Comparison of ENCODE assay signal across 16 cellular contexts in the genomic region with DNA sequence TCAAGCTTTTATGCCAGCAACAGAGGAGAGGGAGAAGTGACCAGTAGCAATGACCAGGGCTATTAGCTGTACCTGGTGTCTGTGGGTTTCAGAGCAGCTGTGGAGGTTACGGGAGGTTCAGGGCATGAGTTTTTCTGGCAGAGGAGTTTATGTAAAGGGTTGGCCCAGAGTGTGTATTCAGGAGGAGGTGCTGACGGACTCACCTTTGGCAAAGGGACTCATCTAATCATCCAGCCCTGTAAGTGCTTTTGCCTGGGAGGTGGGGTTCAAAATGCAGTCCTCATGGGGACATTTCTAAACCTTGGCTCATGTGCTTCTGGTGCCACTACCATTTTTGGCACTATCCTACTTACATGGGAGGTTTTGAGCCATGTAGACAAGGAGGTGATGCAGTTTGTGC.
DNase-seq lines count a peak whose midpoint lies in the region; ATAC-seq and TF ChIP-seq lines count a peak whose summit lies in the region.
"Had no signal": no experiment of that assay in that cellular context is flagged by ENCODE, and none has a peak within 500 bp of the region (broad histone marks: within the 10 kb centered on the region; RNA-seq: fewer than 3 reads in every experiment).

No MANE protein-coding gene starts in this region.

- no peak overlapping the region for H4K5ac ChIP-seq in mesendoderm (ENCODE audit: low read length)

- H3K36me3 Mint-ChIP-seq in activated CD8-positive, alpha-beta T cell treated with anti-CD3 and anti-CD28 coated beads for 36 hours (ENCODE audit: low read depth), result peaks cover 96% of the 10 kb centered on the region

- H3K4me1 ChIP-seq in left ventricle myocardium inferior (peaks cover 78% of the 10 kb centered on the region), mesendoderm (ENCODE audit: control insufficient read depth, low read depth, low read length) (no peaks in the 10 kb centered on the region), mucosa of descending colon (ENCODE audit: low read depth) (no peaks in the 10 kb centered on the region)

- TF ChIP-seq CTCF in activated CD8-positive, alpha-beta T cell treated with anti-CD3 and anti-CD28 coated beads for 36 hours (IDR thresholded peaks at IDR 0.05), result no peak
- no peak for TF ChIP-seq CTCF in left ventricle myocardium inferior (IDR thresholded peaks at IDR 0.05; ENCODE audit: borderline replicate concordance)
- no peak for TF ChIP-seq CTCF in mucosa of descending colon (IDR thresholded peaks at IDR 0.05)

- DNase-seq in Right ventricle myocardium inferior (ENCODE audit: missing footprints) (no peak), cardiac septum (ENCODE audit: low spot score) (no peak), left ventricle myocardium inferior (no peak), mesendoderm (no peak), mucosa of descending colon (no peak)
- DNase-seq in activated CD8-positive, alpha-beta T cell treated with anti-CD3 and anti-CD28 coated beads for 36 hours, result no peak
- no peak for DNase-seq in activated effector memory CD4-positive, alpha-beta T cell treated with Interleukin-2 at 50 U/mL for 16 hours
- DNase-seq: DMS153; effector CD4-positive, alpha-beta T cell; HFFc6; left cardiac atrium; NCI-H2081 treated with DMSO at 0.1 percent for 48 hours; NCI-H69; posterior cingulate gyrus; RPMI8226 had no signal

- no peaks in the 10 kb centered on the region for H3K9me3 ChIP-seq in left ventricle myocardium inferior (replicated peaks)
- no peaks in the 10 kb centered on the region for H3K9me3 ChIP-seq in mucosa of descending colon

- CTCF ChIA-PET in activated CD8-positive, alpha-beta T cell treated with anti-CD3 and anti-CD28 coated beads for 36 hours (lab: Charles Lee), result no interaction called here

- H3K27ac ChIP-seq in left ventricle myocardium inferior (replicated peaks) (peak overlapping the region; percentile 78), mesendoderm (ENCODE audit: low read depth, low read length) (no peak overlapping the region)

- H2BK120ac ChIP-seq in mesendoderm (ENCODE audit: low read depth, low read length), result no peak overlapping the region

- WGBS in mesendoderm (ENCODE audit: extremely low coverage, insufficient coverage, low lambda C conversion rate), result no CpG with 5 or more reads among the region's 2 CpGs

- H3K4me3 ChIP-seq in left ventricle myocardium inferior, result no peak overlapping the region
- no peak overlapping the region for H3K4me3 ChIP-seq in mesendoderm (ENCODE audit: low read length)
- H3K4me3 ChIP-seq in mucosa of descending colon, result no peak overlapping the region

- H3K4me1 Mint-ChIP-seq in activated CD8-positive, alpha-beta T cell treated with anti-CD3 and anti-CD28 coated beads for 36 hours (ENCODE audit: low read depth), result peaks cover 3% of the 10 kb centered on the region

- H3K23ac ChIP-seq in mesendoderm (ENCODE audit: low read length), result no peak overlapping the region

- H3K9me3 Mint-ChIP-seq in activated CD8-positive, alpha-beta T cell treated with anti-CD3 and anti-CD28 coated beads for 36 hours, result no peaks in the 10 kb centered on the region
- H3K9me3 Mint-ChIP-seq: HFFc6 had no signal

- no peak overlapping the region for H2BK15ac ChIP-seq in mesendoderm (replicated peaks; ENCODE audit: low read depth)

- H3K79me1 ChIP-seq in mesendoderm (ENCODE audit: low read length), result no peaks in the 10 kb centered on the region

- POLR2A ChIA-PET in activated CD8-positive, alpha-beta T cell treated with anti-CD3 and anti-CD28 coated beads for 36 hours (lab: Charles Lee), result interaction anchor here (1.1 to 33.3 kb wide), 5 partner anchors 9 to 58 kb away, joined by 3 to 684 read pairs (median 8); no protein-coding TSS in a partner anchor

- no peak overlapping the region for H3K4me2 ChIP-seq in mesendoderm (ENCODE audit: low read length)

- no peaks in the 10 kb centered on the region for H3K27me3 Mint-ChIP-seq in activated CD8-positive, alpha-beta T cell treated with anti-CD3 and anti-CD28 coated beads for 36 hours

- peak overlapping the region; percentile 82 for H3K4me3 Mint-ChIP-seq in activated CD8-positive, alpha-beta T cell treated with anti-CD3 and anti-CD28 coated beads for 36 hours
- H3K4me3 Mint-ChIP-seq: HFFc6 had no signal

- no peak overlapping the region for H3K4ac ChIP-seq in mesendoderm (ENCODE audit: low read depth, low read length)

- H3K27me3 ChIP-seq in left ventricle myocardium inferior (ENCODE audit: low read depth) (no peaks in the 10 kb centered on the region), mesendoderm (ENCODE audit: insufficient read depth, low read length, poor library complexity) (no peaks in the 10 kb centered on the region)

- H3K79me2 ChIP-seq in mesendoderm (ENCODE audit: control insufficient read depth, insufficient read depth, low read length), result no peaks in the 10 kb centered on the region

- peak; percentile 76 for ATAC-seq in Right ventricle myocardium inferior
- no peak for ATAC-seq in activated CD8-positive, alpha-beta T cell treated with anti-CD3 and anti-CD28 coated beads for 36 hours
- no peak for ATAC-seq in HG03571 (IDR thresholded peaks at IDR 0.05; ENCODE audit: unreplicated experiment)
- no peak for ATAC-seq in mucosa of descending colon

- H3K27ac Mint-ChIP-seq in activated CD8-positive, alpha-beta T cell treated with anti-CD3 and anti-CD28 coated beads for 36 hours, result peak overlapping the region; percentile 92
- H3K27ac Mint-ChIP-seq: HFFc6 had no signal

- no peak overlapping the region for H3K9ac ChIP-seq in mesendoderm (ENCODE audit: low read length)

- intact Hi-C loops in Right ventricle myocardium inferior (cut with DNase I) (no loop called here), cardiac septum (cut with DNase I) (no loop called here), left ventricle myocardium inferior (cut with micrococcal nuclease) (no loop called here), mucosa of descending colon (cut with DNase I, micrococcal nuclease) (no loop called here)
- intact Hi-C loops in activated CD8-positive, alpha-beta T cell treated with anti-CD3 and anti-CD28 coated beads for 36 hours (cut with micrococcal nuclease), result no loop called here

- H3K18ac ChIP-seq in mesendoderm (ENCODE audit: low read length), result no peak overlapping the region

- no peak overlapping the region for H2BK5ac ChIP-seq in mesendoderm (ENCODE audit: low read length)

- H3K36me3 ChIP-seq in left ventricle myocardium inferior, result no peaks in the 10 kb centered on the region
- no peaks in the 10 kb centered on the region for H3K36me3 ChIP-seq in mesendoderm (ENCODE audit: control insufficient read depth, insufficient read depth, low read length)
- no peaks in the 10 kb centered on the region for H3K36me3 ChIP-seq in mucosa of descending colon (ENCODE audit: low read depth)

- H2AK5ac ChIP-seq in mesendoderm (ENCODE audit: low read length), result no peak overlapping the region

- no peak overlapping the region for H3K56ac ChIP-seq in mesendoderm (ENCODE audit: low read length)

- H4K8ac ChIP-seq in mesendoderm (ENCODE audit: low read depth, low read length), result no peak overlapping the region
